12 cellular contexts compared by ENCODE assay signal in the genomic region with DNA sequence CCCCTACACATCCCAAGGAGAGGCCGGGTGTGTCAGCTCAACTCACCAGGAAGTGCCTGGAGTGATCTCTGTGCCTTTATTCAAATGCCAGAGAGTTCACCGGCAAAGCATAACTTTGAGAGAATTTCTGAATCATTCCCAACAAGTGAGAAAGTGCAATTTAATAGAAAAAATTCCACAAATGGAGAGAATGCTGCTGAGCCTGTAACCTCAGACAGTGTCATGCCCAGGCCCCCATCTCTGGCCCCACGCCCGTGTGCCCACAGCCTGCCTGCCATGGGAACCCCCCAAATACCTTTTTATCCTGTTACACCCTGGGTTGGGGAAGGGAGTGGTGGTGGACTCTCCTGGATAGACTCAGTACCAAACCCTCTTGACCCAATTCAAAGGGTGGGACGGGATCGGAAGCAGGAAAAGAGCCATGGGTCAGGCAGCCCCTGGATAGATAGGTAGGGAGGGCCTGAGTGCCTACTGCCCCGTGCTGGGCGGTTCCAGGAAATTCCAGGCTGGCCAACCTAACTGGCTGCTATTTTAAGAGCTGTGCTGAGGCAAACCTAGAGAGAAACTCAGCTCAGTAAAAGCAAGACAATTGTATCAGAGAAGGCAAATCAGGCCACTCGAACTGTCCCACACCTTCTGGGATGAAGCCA.
DNase-seq lines count a peak whose midpoint lies in the region; ATAC-seq and TF ChIP-seq lines count a peak whose summit lies in the region.
"Had no signal": no experiment of that assay in that cellular context is flagged by ENCODE, and none has a peak within 500 bp of the region (broad histone marks: within the 10 kb centered on the region; RNA-seq: fewer than 3 reads in every experiment).

No MANE protein-coding gene starts in this region.

- H3K4me2 ChIP-seq in PC-3 (ENCODE audit: low read length) (0 out of 2 replicates have a peak overlapping the region, but pooled peaks have one; percentile 16), mesenchymal stem cell (ENCODE audit: low read length, poor library complexity, severe bottlenecking) (peak overlapping the region; percentile 24)

- H2BK12ac ChIP-seq in mesenchymal stem cell (ENCODE audit: low read length in 2 of 2): peak overlapping the region; percentile 35 to 90

- H3K14ac ChIP-seq in mesenchymal stem cell (ENCODE audit: low read length in 2 of 2): peak overlapping the region in 1 of 2 experiments; percentile 64

- no peaks in the 10 kb centered on the region for H3K79me2 ChIP-seq in PC-3 (ENCODE audit: low read length)

- no peak overlapping the region for H3K23ac ChIP-seq in mesenchymal stem cell (ENCODE audit: low read length in 2 of 2)

- H3K4me1 ChIP-seq in PC-3 (ENCODE audit: insufficient read depth, low read length) (peaks cover 14% of the 10 kb centered on the region), mesenchymal stem cell (ENCODE audit: control insufficient read depth, insufficient read depth, low read depth, low read length) (peaks cover 25% of the 10 kb centered on the region), urinary bladder (ENCODE audit: insufficient read depth) (no peaks in the 10 kb centered on the region), A673 (ENCODE audit: insufficient read depth, low read length, poor library complexity, severe bottlenecking) (no peaks in the 10 kb centered on the region)

- TF ChIP-seq CTCF in PC-3 (conservative IDR thresholded peaks at IDR 0.05; ENCODE audit: low read depth, low read length) (no peak), A673 (conservative IDR thresholded peaks at IDR 0.05; ENCODE audit: low read depth, low read length) (no peak)

- 52% methylated on average over 7 of the region's 9 CpGs for WGBS in mesenchymal stem cell
- WGBS in urinary bladder: 55% methylated on average over 9 of the region's 9 CpGs

- H2AFZ ChIP-seq in PC-3 (ENCODE audit: low read length) (no peak overlapping the region), mesenchymal stem cell (ENCODE audit: low read depth, low read length) (peak overlapping the region; percentile 69)

- H3K27me3 ChIP-seq in PC-3 (ENCODE audit: low read length): no peaks in the 10 kb centered on the region
- peaks cover 0 to 15% of the 10 kb centered on the region in 2 experiments for H3K27me3 ChIP-seq in mesenchymal stem cell (ENCODE audit: control insufficient read depth in 1 of 2, insufficient read depth in 1 of 2, low read length in 2 of 2)
- peaks cover 6% of the 10 kb centered on the region for H3K27me3 ChIP-seq in A673 (replicated peaks; ENCODE audit: insufficient read depth, low read depth, low read length, poor library complexity)

- H3K36me3 ChIP-seq in PC-3 (ENCODE audit: low read depth, low read length) (no peaks in the 10 kb centered on the region), mesenchymal stem cell (ENCODE audit: control insufficient read depth in 1 of 2, insufficient read depth in 2 of 2, low read depth in 1 of 2, low read length in 2 of 2) (no peaks in the 10 kb centered on the region), urinary bladder (ENCODE audit: insufficient read depth) (no peaks in the 10 kb centered on the region), A673 (ENCODE audit: insufficient read depth, low read length, poor library complexity, severe bottlenecking) (no peaks in the 10 kb centered on the region)

- no peaks in the 10 kb centered on the region for H3F3A ChIP-seq in PC-3 (ENCODE audit: low read length, unreplicated experiment)

- no peaks in the 10 kb centered on the region for H3K9me2 ChIP-seq in PC-3 (replicated peaks; ENCODE audit: low read length)

- H2BK120ac ChIP-seq in mesenchymal stem cell (ENCODE audit: low read depth, low read length): peak overlapping the region; percentile 51

- H3K4ac ChIP-seq in mesenchymal stem cell (ENCODE audit: low read depth in 1 of 2, low read length in 2 of 2): peak overlapping the region; percentile 70 to 82

- DNase-seq in PC-3 (peak; percentile 30), epithelial cell of prostate (ENCODE audit: low read depth, low spot score) (peak; percentile 73), mesenchymal stem cell (peak; percentile 50), A673 (ENCODE audit: low spot score) (no peak)
- DNase-seq in activated CD8-positive, alpha-beta memory T cell treated with anti-CD3 and anti-CD28 coated beads, Interleukin-2, amount 50 U/mL, for 4 hours: no peak
- no peak for DNase-seq in activated naive CD4-positive, alpha-beta T cell treated with Interleukin-2 at 50 U/mL for 16 hours
- no peak for DNase-seq in activated CD8-positive, alpha-beta memory T cell treated with anti-CD3 and anti-CD28 coated beads for 24 hours
- DNase-seq: activated CD4-positive, alpha-beta T cell treated with anti-CD3 and anti-CD28 coated beads, Interleukin-2, amount 50 U/mL, for 48 hours; DMS153; glutamatergic neuron; nephron progenitor cell had no signal

- POLR2A ChIA-PET in PC-3 (lab: Charles Lee; ENCODE audit: unreplicated experiment) (no interaction called here), A673 (lab: Charles Lee; ENCODE audit: low non-redundant PET) (no interaction called here)

- H3K9me3 ChIP-seq in PC-3 (ENCODE audit: low read length) (no peaks in the 10 kb centered on the region), mesenchymal stem cell (ENCODE audit: control insufficient read depth, low read length) (no peaks in the 10 kb centered on the region), A673 (ENCODE audit: low read depth, low read length, poor library complexity, severe bottlenecking) (no peaks in the 10 kb centered on the region)

- H4K20me1 ChIP-seq in PC-3 (ENCODE audit: low read length): no peaks in the 10 kb centered on the region

- peak overlapping the region; percentile 74 for H2BK15ac ChIP-seq in mesenchymal stem cell (ENCODE audit: low read depth, poor library complexity, severe bottlenecking)

- H3K18ac ChIP-seq in mesenchymal stem cell (ENCODE audit: low read depth in 1 of 2, low read length in 2 of 2): peak overlapping the region; percentile 25 to 86

- BruUV-seq in PC-3 (replicated peaks; lab: Mats Ljungman, UMichigan): no TSS peak
- no TSS peak for BruUV-seq in A673 (replicated peaks; lab: Mats Ljungman, UMichigan)

- H3K9ac ChIP-seq in PC-3 (ENCODE audit: low read length): no peak overlapping the region
- H3K9ac ChIP-seq in mesenchymal stem cell (ENCODE audit: low read length): no peak overlapping the region

- ATAC-seq in PC-3: no peak

- peak overlapping the region; percentile 90 for H4K8ac ChIP-seq in mesenchymal stem cell (ENCODE audit: low read length)

- peak overlapping the region; percentile 72 for H4K91ac ChIP-seq in mesenchymal stem cell (ENCODE audit: low read length)

- H2AK5ac ChIP-seq in mesenchymal stem cell (ENCODE audit: low read length, severe bottlenecking): peak overlapping the region; percentile 55

- H3K27ac ChIP-seq in PC-3 (ENCODE audit: low read length) (no peak overlapping the region), epithelial cell of prostate (peak overlapping the region; percentile 100), mesenchymal stem cell (ENCODE audit: low read length, poor library complexity, severe bottlenecking) (peak overlapping the region; percentile 96), urinary bladder (ENCODE audit: low read depth) (peak overlapping the region; percentile 69), A673 (ENCODE audit: low read depth, low read length, poor library complexity, severe bottlenecking) (no peak overlapping the region)

- H3K4me3 ChIP-seq in PC-3 (ENCODE audit: low read length): no peak overlapping the region
- H3K4me3 ChIP-seq in mesenchymal stem cell (ENCODE audit: insufficient read depth in 1 of 2, low read depth in 1 of 2, low read length in 2 of 2): no peak overlapping the region
- no peak overlapping the region for H3K4me3 ChIP-seq in urinary bladder (ENCODE audit: low read depth, low read length)
- H3K4me3 ChIP-seq in A673 (ENCODE audit: low read depth, low read length, poor library complexity, severe bottlenecking): no peak overlapping the region

- H3K79me1 ChIP-seq in mesenchymal stem cell (replicated peaks; ENCODE audit: low read length, poor library complexity, severe bottlenecking): no peaks in the 10 kb centered on the region

- CTCF ChIA-PET in PC-3 (lab: Charles Lee) (no interaction called here), A673 (lab: Charles Lee) (no interaction called here)

- intact Hi-C loops in PC-3 (cut with micrococcal nuclease): no loop called here
- intact Hi-C loops in A673 (cut with micrococcal nuclease; ENCODE audit: unreplicated experiment): no loop called here

- peak overlapping the region; percentile 78 for H2BK5ac ChIP-seq in mesenchymal stem cell (ENCODE audit: low read depth, low read length, poor library complexity, severe bottlenecking)

Comparison
In these comparisons a context has a peak if more than half of its experiments do, and no peak if none do; other contexts are left out.
1. DNase-seq: peak in PC-3 (single experiment), epithelial cell of prostate (single experiment) and mesenchymal stem cell (single experiment); none in A673 (single experiment), activated CD8-positive, alpha-beta memory T cell treated with anti-CD3 and anti-CD28 coated beads, Interleukin-2, amount 50 U/mL, for 4 hours (single experiment), activated naive CD4-positive, alpha-beta T cell treated with Interleukin-2 at 50 U/mL for 16 hours (single experiment) and activated CD8-positive, alpha-beta memory T cell treated with anti-CD3 and anti-CD28 coated beads for 24 hours (single experiment).
2. H3K27ac ChIP-seq: peak in epithelial cell of prostate (single experiment), mesenchymal stem cell (single experiment) and urinary bladder (single experiment); none in PC-3 (single experiment) and A673 (single experiment).